Comparison of ENCODE assay signal across 30 cellular contexts in genomic region chr7:68482800-68483199, GRCh38.
"Had no signal": no experiment of that assay in that cellular context is flagged by ENCODE, and none has a peak within 500 bp of the region (broad histone marks: within the 10 kb centered on the region; RNA-seq: fewer than 3 reads in every experiment).

No MANE protein-coding gene starts in this region.

- H3K4me1 ChIP-seq: adrenal gland, ascending aorta, breast epithelium, colonic mucosa had no signal

- H3K4me3 ChIP-seq: adrenal gland, ascending aorta, breast epithelium, cardiac muscle cell, colonic mucosa had no signal

- H3K27me3 ChIP-seq: adrenal gland, ascending aorta, brain microvascular endothelial cell, breast epithelium, cardiac muscle cell, colonic mucosa had no signal

- DNase-seq: activated effector memory CD4-positive, alpha-beta T cell treated with anti-CD3 and anti-CD28 coated beads, Interleukin-2, amount 50 U/mL, for 16 hours; activated effector memory CD4-positive, alpha-beta T cell treated with Interleukin-2 at 50 U/mL for 16 hours; activated gamma-delta T cell; activated gamma-delta T cell treated with Interleukin-2 at 50 U/mL for 16 hours; activated naive CD4-positive, alpha-beta T cell; activated naive CD4-positive, alpha-beta T cell treated with anti-CD3 and anti-CD28 coated beads for 36 hours; activated naive CD4-positive, alpha-beta T cell treated with anti-CD3 and anti-CD28 coated beads, Interleukin-2, amount 10 ng/mL, durations not matched to agents 7 days and 5 days; activated naive CD4-positive, alpha-beta T cell treated with anti-CD3 and anti-CD28 coated beads, Interleukin-2, amount 50 U/mL, for 16 hours; activated naive CD4-positive, alpha-beta T cell treated with Interleukin-2 at 50 U/mL for 16 hours; activated naive CD8-positive, alpha-beta T cell treated with anti-CD3 and anti-CD28 coated beads for 36 hours; activated naive CD8-positive, alpha-beta T cell treated with anti-CD3 and anti-CD28 coated beads, Interleukin-2, amount 10 ng/mL, durations not matched to agents 7 days and 5 days; activated naive CD8-positive, alpha-beta T cell treated with anti-CD3 and anti-CD28 coated beads, Interleukin-2, amount 50 U/mL, for 24 hours; activated T-cell treated with anti-CD3 and anti-CD28 coated beads, Interleukin-2, amount 50 U/mL, for 4 hours; activated T-cell treated with anti-CD3 and anti-CD28 coated beads, Interleukin-2, amount 50 U/mL, for 48 hours; activated T-cell treated with anti-CD3 and anti-CD28 coated beads, Interleukin-2, amount 50 U/mL, for 72 hours; adrenal gland; amniotic stem cell; amygdala; anterior cingulate cortex; aorta; brain microvascular endothelial cell; caudate nucleus; central memory CD4-positive, alpha-beta T cell; cerebellar nuclear complex; colonic mucosa had no signal

- ATAC-seq: activated naive CD4-positive, alpha-beta T cell treated with anti-CD3 and anti-CD28 coated beads, Interleukin-2, amount 50 U/mL, for 72 hours; activated naive CD8-positive, alpha-beta T cell treated with anti-CD3 and anti-CD28 coated beads, Interleukin-2, amount 50 U/mL, for 24 hours; activated T-cell treated with anti-CD3 and anti-CD28 coated beads, Interleukin-2, amount 50 U/mL, for 4 hours; activated T-cell treated with anti-CD3 and anti-CD28 coated beads, Interleukin-2, amount 50 U/mL, for 72 hours; activated T-helper 17 cell treated with anti-CD3 and anti-CD28 coated beads, Interleukin-2, amount 50 U/mL, for 72 hours had no signal

- H3K9me3 ChIP-seq: adrenal gland, ascending aorta, breast epithelium, colonic mucosa had no signal

- H3K27ac ChIP-seq: adrenal gland, ascending aorta, brain microvascular endothelial cell, breast epithelium, cardiac muscle cell, colonic mucosa had no signal

- H3K36me3 ChIP-seq: adrenal gland, ascending aorta, brain microvascular endothelial cell, breast epithelium, cardiac muscle cell, colonic mucosa had no signal
